In genomic region chr7:152076324-152076821, GRCh38 we compare ENCODE assay signal across 2 cellular contexts.
TF ChIP-seq lines count a peak whose summit lies in the region.

No MANE protein-coding gene starts in this region.

TF ChIP-seq in GM12878, 131 proteins besides CTCF, POLR2A, EP300 and RAD21:
- no peak for TF ChIP-seq TCF7 (IDR thresholded peaks at IDR 0.05; ENCODE audit: borderline replicate concordance)
- peak; percentile 80 for TF ChIP-seq ZBTB33 (IDR thresholded peaks at IDR 0.05)
- no peak for TF ChIP-seq CHD4 (IDR thresholded peaks at IDR 0.05)

TF ChIP-seq in HepG2, 621 proteins besides CTCF, POLR2A, EP300 and RAD21:
- no peak for TF ChIP-seq ZNF607 (CRISPR knock-in tag; IDR thresholded peaks at IDR 0.05; ENCODE audit: borderline replicate concordance)
- TF ChIP-seq SMC3 (IDR thresholded peaks at IDR 0.05; ENCODE audit: low read length): peak; percentile 40; the same call in 1 of the 2 replicates
- TF ChIP-seq SOX5 (CRISPR knock-in tag; IDR thresholded peaks at IDR 0.05; ENCODE audit: borderline replicate concordance): no peak
- peak; percentile 46 for TF ChIP-seq STAG1 (CRISPR knock-in tag; IDR thresholded peaks at IDR 0.05)
- peak; percentile 93 for TF ChIP-seq ZBTB33 (CRISPR knock-in tag; IDR thresholded peaks at IDR 0.05)
- no peak for TF ChIP-seq ZBTB40 (IDR thresholded peaks at IDR 0.05)
- no peak for TF ChIP-seq ZBTB40 (CRISPR knock-in tag; IDR thresholded peaks at IDR 0.05)
- TF ChIP-seq ZNF761 (CRISPR knock-in tag; conservative IDR thresholded peaks at IDR 0.05): no peak
- TF ChIP-seq SRY (CRISPR knock-in tag; IDR thresholded peaks at IDR 0.05): no peak
- TF ChIP-seq GMEB1 (CRISPR knock-in tag; IDR thresholded peaks at IDR 0.05; ENCODE audit: borderline replicate concordance): no peak
- no peak for TF ChIP-seq KDM4B (CRISPR knock-in tag; IDR thresholded peaks at IDR 0.05)
- no peak for TF ChIP-seq ESRRA (CRISPR knock-in tag; IDR thresholded peaks at IDR 0.05; ENCODE audit: low read depth)
- TF ChIP-seq GABPB1 (CRISPR knock-in tag; IDR thresholded peaks at IDR 0.05): no peak
- no peak for TF ChIP-seq IKZF4 (CRISPR knock-in tag; IDR thresholded peaks at IDR 0.05; ENCODE audit: borderline replicate concordance, low read depth, not compliant biosample characterization)
- no peak for TF ChIP-seq ZNF382 (CRISPR knock-in tag; IDR thresholded peaks at IDR 0.05; ENCODE audit: borderline replicate concordance)
- TF ChIP-seq CSRNP2 (CRISPR knock-in tag; conservative IDR thresholded peaks at IDR 0.05; ENCODE audit: low read depth): no peak
